Comparison of ENCODE assay signal across 8 cellular contexts in genomic region chr1:190599677-190600076, GRCh38.
"Had no signal": no experiment of that assay in that cellular context is flagged by ENCODE, and none has a peak within 500 bp of the region (broad histone marks: within the 10 kb centered on the region; RNA-seq: fewer than 3 reads in every experiment).

No MANE protein-coding gene starts in this region.

- H3K4me2 ChIP-seq: GM23338 had no signal

- H3K9me3 Mint-ChIP-seq: GM23338, H9 had no signal

- DNase-seq: H9, HCEC 1CT, KG1 had no signal

- H3K27ac ChIP-seq: HL-60 had no signal

- H3K4me3 ChIP-seq: GM23338 had no signal

- H2AFZ ChIP-seq: GM23338 had no signal

- H3K4me3 Mint-ChIP-seq: GM23338, H9, IgD-negative memory B cell had no signal

- H3K27ac Mint-ChIP-seq: GM23338, H9, IgD-negative memory B cell had no signal

- H3K36me3 Mint-ChIP-seq: IgD-negative memory B cell had no signal

- FAIRE-seq: H1, H54 had no signal

- H3K27me3 Mint-ChIP-seq: IgD-negative memory B cell had no signal

- H3K4me1 Mint-ChIP-seq: IgD-negative memory B cell had no signal

- ATAC-seq: GM23338 had no signal
